In genomic region chr6:88208736-88209135, GRCh38 we compare ENCODE assay signal across 26 cellular contexts. TPM values are rescaled to one million over a fixed set of nuclear protein-coding genes. Genes with fewer than 3 reads are reported as not detected.
"Had no signal": no experiment of that assay in that cellular context is flagged by ENCODE, and none has a peak within 500 bp of the region (broad histone marks: within the 10 kb centered on the region; RNA-seq: fewer than 3 reads in every experiment).

No MANE protein-coding gene starts in this region.

- H3K36me3 Mint-ChIP-seq: immature natural killer cell; memory B cell; mesothelial cell of epicardium; natural killer cell; stimulated activated memory B cell treated with anti-CD40 and anti-IgM and Interleukin-4, amounts not matched to agents 10 μg/mL and 1 μg/mL and 100 μg/mL, for 72 hours had no signal

- H3K27ac ChIP-seq: gastroesophageal sphincter, left lung, lower lobe of right lung, spleen, tibial artery, upper lobe of left lung, uterus had no signal

- H3K27me3 ChIP-seq: gastroesophageal sphincter, left lung, spleen, tibial artery, upper lobe of left lung, uterus had no signal

- ATAC-seq: esophagus mucosa; gastroesophageal sphincter; left lung; lower lobe of right lung; natural killer cell; sciatic nerve; stimulated activated memory B cell treated with anti-CD40 and anti-IgM and Interleukin-4, amounts not matched to agents 10 μg/mL and 1 μg/mL and 100 μg/mL, for 72 hours had no signal

- H3K4me1 ChIP-seq: gastroesophageal sphincter, left lung, lower lobe of right lung, spleen, tibial artery, upper lobe of left lung, uterus had no signal

- H3K4me3 ChIP-seq: gastroesophageal sphincter, left lung, lower lobe of right lung, spleen, tibial artery, upper lobe of left lung, uterus had no signal

- DNase-seq: effector memory CD4-positive, alpha-beta T cell; foreskin fibroblast; glutamatergic neuron; immature natural killer cell; left lung; lower lobe of right lung; natural killer cell; posterior cingulate gyrus; spleen; stimulated activated CD4-positive, alpha-beta T cell treated with anti-CD3 and anti-CD28 coated beads, Interleukin-15, amount 100 ng/mL, for 24 hours; stimulated activated CD4-positive, alpha-beta T cell treated with anti-CD3 and anti-CD28 coated beads, Interleukin-1b, Interleukin-23, amount 100 ng/mL, for 48 hours; stimulated activated CD4-positive, alpha-beta T cell treated with anti-CD3 and anti-CD28 coated beads, Interleukin-4, amount 100 ng/mL, for 24 hours; tibial artery; upper lobe of left lung; uterus had no signal

- H3K27me3 Mint-ChIP-seq: memory B cell; stimulated activated memory B cell treated with anti-CD40 and anti-IgM and Interleukin-4, amounts not matched to agents 10 μg/mL and 1 μg/mL and 100 μg/mL, for 72 hours had no signal

- H3K4me1 Mint-ChIP-seq: immature natural killer cell; memory B cell; mesothelial cell of epicardium; natural killer cell; stimulated activated memory B cell treated with anti-CD40 and anti-IgM and Interleukin-4, amounts not matched to agents 10 μg/mL and 1 μg/mL and 100 μg/mL, for 72 hours had no signal

- H3K4me3 Mint-ChIP-seq: immature natural killer cell; memory B cell; mesothelial cell of epicardium; natural killer cell; neural crest cell; stimulated activated memory B cell treated with anti-CD40 and anti-IgM and Interleukin-4, amounts not matched to agents 10 μg/mL and 1 μg/mL and 100 μg/mL, for 72 hours; stimulated activated naive CD8-positive, alpha-beta T cell treated with anti-CD3 and anti-CD28 coated beads, Interleukin-15, Interleukin-2, amounts not matched to agents 100 ng/mL and 50 ng/mL, for 24 hours had no signal

- H3K36me3 ChIP-seq: gastroesophageal sphincter, left lung, lower lobe of right lung, spleen, tibial artery, upper lobe of left lung, uterus had no signal

- H3K27ac Mint-ChIP-seq: immature natural killer cell; memory B cell; mesothelial cell of epicardium; natural killer cell; stimulated activated memory B cell treated with anti-CD40 and anti-IgM and Interleukin-4, amounts not matched to agents 10 μg/mL and 1 μg/mL and 100 μg/mL, for 72 hours; stimulated activated naive CD8-positive, alpha-beta T cell treated with anti-CD3 and anti-CD28 coated beads, Interleukin-15, Interleukin-2, amounts not matched to agents 100 ng/mL and 50 ng/mL, for 24 hours had no signal

- H3K9me3 ChIP-seq: lower lobe of right lung, uterus had no signal

RNA-seq across cellular contexts. Expression of gene CNR1, which starts 42.6 kb away (rescaled TPM):
- total RNA-seq: myocyte, natural killer cell, osteocyte, pulmonary artery endothelial cell had no signal
